In genomic region chr13:27038323-27038722, GRCh38 we compare ENCODE assay signal across 14 cellular contexts.
DNase-seq lines count a peak whose midpoint lies in the region; ATAC-seq and TF ChIP-seq lines count a peak whose summit lies in the region.
"Had no signal": no experiment of that assay in that cellular context is flagged by ENCODE, and none has a peak within 500 bp of the region (broad histone marks: within the 10 kb centered on the region; RNA-seq: fewer than 3 reads in every experiment).

No MANE protein-coding gene starts in this region.

- peaks cover 22% of the 10 kb centered on the region for H3K4me1 ChIP-seq in RWPE2 (ENCODE audit: insufficient read depth, poor library complexity, severe bottlenecking)
- H3K4me1 ChIP-seq in rectal smooth muscle tissue (ENCODE audit: control insufficient read depth, insufficient read depth, low read length), result peaks cover 38% of the 10 kb centered on the region
- H3K4me1 ChIP-seq: vagina had no signal

- H3K27ac ChIP-seq in RWPE2 (ENCODE audit: poor library complexity, severe bottlenecking), result no peak overlapping the region
- H3K27ac ChIP-seq in rectal smooth muscle tissue (ENCODE audit: low read depth, low read length), result peak overlapping the region; percentile 63
- H3K27ac ChIP-seq: dorsolateral prefrontal cortex, SK-N-MC, vagina had no signal

- H3K27ac Mint-ChIP-seq in activated naive CD4-positive, alpha-beta T cell treated with anti-CD3 and anti-CD28 coated beads, Interleukin-2, amount 10 ng/mL, durations not matched to agents 7 days and 5 days, result no peak overlapping the region
- H3K27ac Mint-ChIP-seq in activated T-cell treated with anti-CD3 and anti-CD28 coated beads, Interleukin-2, amount 50 U/mL, for 72 hours, result no peak overlapping the region
- H3K27ac Mint-ChIP-seq: CD4-positive, alpha-beta memory T cell had no signal

- H3K36me3 Mint-ChIP-seq in activated naive CD4-positive, alpha-beta T cell treated with anti-CD3 and anti-CD28 coated beads, Interleukin-2, amount 10 ng/mL, durations not matched to agents 7 days and 5 days, result no peaks in the 10 kb centered on the region
- H3K36me3 Mint-ChIP-seq in activated T-cell treated with anti-CD3 and anti-CD28 coated beads, Interleukin-2, amount 50 U/mL, for 72 hours (ENCODE audit: insufficient read depth in 2 of 2), result no peaks in the 10 kb centered on the region
- H3K36me3 Mint-ChIP-seq: CD4-positive, alpha-beta memory T cell had no signal

- H3K4me3 Mint-ChIP-seq in activated naive CD4-positive, alpha-beta T cell treated with anti-CD3 and anti-CD28 coated beads, Interleukin-2, amount 10 ng/mL, durations not matched to agents 7 days and 5 days, result no peak overlapping the region
- H3K4me3 Mint-ChIP-seq in activated T-cell treated with anti-CD3 and anti-CD28 coated beads, Interleukin-2, amount 50 U/mL, for 72 hours, result no peak overlapping the region
- H3K4me3 Mint-ChIP-seq: CD4-positive, alpha-beta memory T cell had no signal

- TF ChIP-seq CTCF in RWPE2 (IDR thresholded peaks at IDR 0.05; ENCODE audit: poor library complexity, severe bottlenecking) (no peak), fibroblast of mammary gland (conservative IDR thresholded peaks at IDR 0.05; ENCODE audit: control insufficient read depth, insufficient read depth, low read depth, low read length) (no peak)

- DNase-seq in GM03348 (ENCODE audit: low spot score), result peak; percentile 80
- no peak for DNase-seq in RWPE2 (ENCODE audit: low spot score)
- peak; percentile 67 for DNase-seq in fibroblast of mammary gland (ENCODE audit: low read depth)
- DNase-seq in activated naive CD4-positive, alpha-beta T cell treated with anti-CD3 and anti-CD28 coated beads, Interleukin-2, amount 10 ng/mL, durations not matched to agents 7 days and 5 days, result no peak
- no peak for DNase-seq in activated T-cell treated with anti-CD3 and anti-CD28 coated beads, Interleukin-2, amount 50 U/mL, for 72 hours
- DNase-seq: activated CD4-positive, alpha-beta T cell treated with anti-CD3 and anti-CD28 coated beads for 1 hour; CD4-positive, alpha-beta memory T cell; dorsolateral prefrontal cortex; NCI-H510A treated with DMSO at 0.1 percent for 48 hours had no signal

- CTCF ChIA-PET in activated naive CD4-positive, alpha-beta T cell treated with anti-CD3 and anti-CD28 coated beads, Interleukin-2, amount 10 ng/mL, durations not matched to agents 7 days and 5 days (lab: Charles Lee), result no interaction called here

- peaks cover 8% of the 10 kb centered on the region for H3K4me1 Mint-ChIP-seq in activated naive CD4-positive, alpha-beta T cell treated with anti-CD3 and anti-CD28 coated beads, Interleukin-2, amount 10 ng/mL, durations not matched to agents 7 days and 5 days
- H3K4me1 Mint-ChIP-seq in activated T-cell treated with anti-CD3 and anti-CD28 coated beads, Interleukin-2, amount 50 U/mL, for 72 hours (ENCODE audit: low read depth), result peaks cover 6% of the 10 kb centered on the region

- H3K27me3 Mint-ChIP-seq in activated naive CD4-positive, alpha-beta T cell treated with anti-CD3 and anti-CD28 coated beads, Interleukin-2, amount 10 ng/mL, durations not matched to agents 7 days and 5 days, result peaks cover 48% of the 10 kb centered on the region
- H3K27me3 Mint-ChIP-seq in activated T-cell treated with anti-CD3 and anti-CD28 coated beads, Interleukin-2, amount 50 U/mL, for 72 hours (ENCODE audit: low read depth), result peaks cover 40% of the 10 kb centered on the region

- no peak overlapping the region for H3K4me3 ChIP-seq in RWPE2 (ENCODE audit: severe bottlenecking)
- H3K4me3 ChIP-seq in fibroblast of mammary gland (ENCODE audit: control insufficient read depth, low read depth, low read length), result no peak overlapping the region
- H3K4me3 ChIP-seq in rectal smooth muscle tissue (ENCODE audit: low read length), result no peak overlapping the region
- H3K4me3 ChIP-seq: dorsolateral prefrontal cortex, SK-N-MC, vagina had no signal

- H3K27me3 ChIP-seq in RWPE2 (ENCODE audit: insufficient read depth, poor library complexity, severe bottlenecking) (no peaks in the 10 kb centered on the region), rectal smooth muscle tissue (ENCODE audit: control insufficient read depth, insufficient read depth, low read length) (no peaks in the 10 kb centered on the region)
- H3K27me3 ChIP-seq: dorsolateral prefrontal cortex, vagina had no signal

- H3K36me3 ChIP-seq in RWPE2 (ENCODE audit: low read depth) (no peaks in the 10 kb centered on the region), rectal smooth muscle tissue (ENCODE audit: control insufficient read depth, insufficient read depth, low read length) (no peaks in the 10 kb centered on the region)
- H3K36me3 ChIP-seq: vagina had no signal

- no peaks in the 10 kb centered on the region for H3K9me3 ChIP-seq in RWPE2 (ENCODE audit: severe bottlenecking)
- H3K9me3 ChIP-seq: vagina had no signal

- ATAC-seq in RWPE2 (ENCODE audit: low read depth), result peak; percentile 76
- no peak for ATAC-seq in activated T-cell treated with anti-CD3 and anti-CD28 coated beads, Interleukin-2, amount 50 U/mL, for 72 hours (replicated peaks in 1 of 2)
- no peak for ATAC-seq in GM21576 (IDR thresholded peaks at IDR 0.05; ENCODE audit: unreplicated experiment)
- ATAC-seq in HG02642 (IDR thresholded peaks at IDR 0.05; ENCODE audit: poor library complexity, unreplicated experiment), result no peak

- H3K9me3 Mint-ChIP-seq in activated naive CD4-positive, alpha-beta T cell treated with anti-CD3 and anti-CD28 coated beads, Interleukin-2, amount 10 ng/mL, durations not matched to agents 7 days and 5 days, result no peaks in the 10 kb centered on the region
- H3K9me3 Mint-ChIP-seq in activated T-cell treated with anti-CD3 and anti-CD28 coated beads, Interleukin-2, amount 50 U/mL, for 72 hours, result no peaks in the 10 kb centered on the region
- H3K9me3 Mint-ChIP-seq: CD4-positive, alpha-beta memory T cell had no signal

- no peak overlapping the region for H3K9ac ChIP-seq in rectal smooth muscle tissue (ENCODE audit: low read length)

Comparison
In these comparisons a context has a peak if more than half of its experiments do, and no peak if none do; other contexts are left out.
1. DNase-seq: peak in GM03348 (single experiment) and fibroblast of mammary gland (single experiment); none in RWPE2 (single experiment), activated naive CD4-positive, alpha-beta T cell treated with anti-CD3 and anti-CD28 coated beads, Interleukin-2, amount 10 ng/mL, durations not matched to agents 7 days and 5 days (single experiment) and activated T-cell treated with anti-CD3 and anti-CD28 coated beads, Interleukin-2, amount 50 U/mL, for 72 hours (0 of 2).